ENCODE assay signal across 23 cellular contexts in the genomic region with DNA sequence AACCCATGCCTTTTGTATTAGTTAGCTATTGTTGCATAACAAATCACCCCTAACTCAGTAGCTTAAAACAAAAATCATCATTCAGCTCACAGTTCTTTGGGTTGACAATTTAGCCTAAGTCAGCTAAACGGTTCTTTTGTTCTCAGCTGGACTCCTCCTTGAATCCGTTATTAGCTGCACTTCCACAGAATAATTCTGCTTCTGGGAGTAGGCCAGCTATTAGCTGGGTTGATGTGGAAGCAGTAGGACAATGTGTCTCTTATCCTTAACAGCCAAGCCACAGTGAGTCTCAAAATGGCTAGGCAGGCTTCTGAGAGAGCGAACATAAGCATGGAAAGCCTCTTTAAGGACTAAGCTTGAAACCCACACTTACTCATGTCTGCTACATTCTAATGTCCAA. TPM values are rescaled to one million over a fixed set of nuclear protein-coding genes. Genes with fewer than 3 reads are reported as not detected.
DNase-seq lines count a peak whose midpoint lies in the region; ATAC-seq lines count a peak whose summit lies in the region.
"Had no signal": no experiment of that assay in that cellular context is flagged by ENCODE, and none has a peak within 500 bp of the region (broad histone marks: within the 10 kb centered on the region; RNA-seq: fewer than 3 reads in every experiment).

No MANE protein-coding gene starts in this region.

- no peaks in the 10 kb centered on the region for H3K27me3 Mint-ChIP-seq in T-helper 17 cell
- peaks cover 0 to 3% (median 0%) of the 10 kb centered on the region in 3 donors for H3K27me3 Mint-ChIP-seq in immature natural killer cell (ENCODE audit: low read depth in 3 of 3)
- no peaks in the 10 kb centered on the region for H3K27me3 Mint-ChIP-seq in activated CD4-positive, alpha-beta T cell treated with anti-CD3 and anti-CD28 coated beads, Interleukin-2, amount 10 ng/mL, durations not matched to agents 7 days and 5 days
- H3K27me3 Mint-ChIP-seq: CD4-positive, CD25-positive, alpha-beta regulatory T cell had no signal

- H3K9me3 Mint-ChIP-seq in immature natural killer cell: peaks cover 4 to 33% (median 12%) of the 10 kb centered on the region in 6 donors
- H3K9me3 Mint-ChIP-seq in activated CD4-positive, alpha-beta T cell treated with anti-CD3 and anti-CD28 coated beads, Interleukin-2, amount 10 ng/mL, durations not matched to agents 7 days and 5 days: no peaks in the 10 kb centered on the region

- CTCF ChIA-PET in activated CD4-positive, alpha-beta T cell treated with anti-CD3 and anti-CD28 coated beads, Interleukin-2, amount 10 ng/mL, durations not matched to agents 7 days and 5 days (lab: Charles Lee): no interaction called here

- no peaks in the 10 kb centered on the region for H3K27me3 ChIP-seq in neuron (ENCODE audit: insufficient read depth, low read length)
- H3K27me3 ChIP-seq: BE2C had no signal

- H3K36me3 ChIP-seq in neuron (ENCODE audit: insufficient read depth, low read length): no peaks in the 10 kb centered on the region
- H3K36me3 ChIP-seq: BE2C had no signal

- no peak overlapping the region for H3K4me3 Mint-ChIP-seq in T-helper 17 cell
- no peak overlapping the region for H3K4me3 Mint-ChIP-seq in immature natural killer cell
- no peak overlapping the region for H3K4me3 Mint-ChIP-seq in activated CD4-positive, alpha-beta T cell treated with anti-CD3 and anti-CD28 coated beads, Interleukin-2, amount 10 ng/mL, durations not matched to agents 7 days and 5 days
- H3K4me3 Mint-ChIP-seq: CD4-positive, CD25-positive, alpha-beta regulatory T cell had no signal

- H3K4me3 ChIP-seq in neuron (ENCODE audit: low read length): no peak overlapping the region
- H3K4me3 ChIP-seq: GM23248, PC-9 had no signal

- no peaks in the 10 kb centered on the region for H3K36me3 Mint-ChIP-seq in T-helper 17 cell (ENCODE audit: low read depth)
- H3K36me3 Mint-ChIP-seq in immature natural killer cell: no peaks in the 10 kb centered on the region
- H3K36me3 Mint-ChIP-seq in activated CD4-positive, alpha-beta T cell treated with anti-CD3 and anti-CD28 coated beads, Interleukin-2, amount 10 ng/mL, durations not matched to agents 7 days and 5 days (ENCODE audit: low read depth): no peaks in the 10 kb centered on the region
- H3K36me3 Mint-ChIP-seq: CD4-positive, CD25-positive, alpha-beta regulatory T cell had no signal

- peak overlapping the region; percentile 14 for H2AFZ ChIP-seq in neuron (ENCODE audit: low read depth, low read length)
- H2AFZ ChIP-seq: GM23248, PC-9 had no signal

- no peak for ATAC-seq in T-helper 17 cell
- ATAC-seq: SK-N-SH treated with all-trans-retinoic acid at 6 μM for 48 hours had no signal

- no peaks in the 10 kb centered on the region for H3K4me1 Mint-ChIP-seq in T-helper 17 cell
- H3K4me1 Mint-ChIP-seq in immature natural killer cell: no peaks in the 10 kb centered on the region
- H3K4me1 Mint-ChIP-seq in activated CD4-positive, alpha-beta T cell treated with anti-CD3 and anti-CD28 coated beads, Interleukin-2, amount 10 ng/mL, durations not matched to agents 7 days and 5 days: no peaks in the 10 kb centered on the region
- H3K4me1 Mint-ChIP-seq: CD4-positive, CD25-positive, alpha-beta regulatory T cell had no signal

- POLR2A ChIA-PET in activated CD4-positive, alpha-beta T cell treated with anti-CD3 and anti-CD28 coated beads, Interleukin-2, amount 10 ng/mL, durations not matched to agents 7 days and 5 days (lab: Charles Lee): no interaction called here

- DNase-seq in NCI-H82 (lab: John Stamatoyannopoulos, UW) (peak; percentile 19), NCI-H82 treated with DMSO at 0.1 percent for 48 hours (lab: John Stamatoyannopoulos, UW; ENCODE audit: unreplicated experiment) (no peak), globus pallidus (ENCODE audit: low spot score) (peak; percentile 88), superior temporal gyrus (ENCODE audit: extremely low spot score) (peak; percentile 87), T-helper 17 cell (no peak), immature natural killer cell (no peak)
- no peak for DNase-seq in activated CD4-positive, alpha-beta T cell treated with anti-CD3 and anti-CD28 coated beads, Interleukin-2, amount 10 ng/mL, durations not matched to agents 7 days and 5 days
- DNase-seq: BE2C; CD4-positive, CD25-positive, alpha-beta regulatory T cell; COR-L47; GM23248; HCEC 1CT; MM.1S; NCI-H1092; NCI-H146; NCI-H2029 treated with DMSO at 0.1 percent for 48 hours; NCI-H2171 treated with DMSO at 0.1 percent for 48 hours; NCI-H774; PC-9; SIG-M5 had no signal

- peaks cover 16% of the 10 kb centered on the region for H3K4me1 ChIP-seq in neuron (ENCODE audit: insufficient read depth, low read length)
- H3K4me1 ChIP-seq: BE2C had no signal

- H3K27ac Mint-ChIP-seq in T-helper 17 cell: no peak overlapping the region
- H3K27ac Mint-ChIP-seq in immature natural killer cell: no peak overlapping the region
- H3K27ac Mint-ChIP-seq in activated CD4-positive, alpha-beta T cell treated with anti-CD3 and anti-CD28 coated beads, Interleukin-2, amount 10 ng/mL, durations not matched to agents 7 days and 5 days: no peak overlapping the region
- H3K27ac Mint-ChIP-seq: CD4-positive, CD25-positive, alpha-beta regulatory T cell had no signal

- H3K9me3 ChIP-seq in neuron (ENCODE audit: low read length): no peaks in the 10 kb centered on the region
- no peaks in the 10 kb centered on the region for H3K9me3 ChIP-seq in T-helper 17 cell (ENCODE audit: control insufficient read depth, low read length, poor library complexity, severe bottlenecking)
- H3K9me3 ChIP-seq: BE2C had no signal

RNA-seq across cellular contexts. Expression of gene ARPP21, which starts 42.7 kb away (rescaled TPM):
- total RNA-seq in T-helper 17 cell: not detected
- polyA plus RNA-seq in immature natural killer cell: not detected
- total RNA-seq in activated CD4-positive, alpha-beta T cell treated with anti-CD3 and anti-CD28 coated beads, Interleukin-2, amount 10 ng/mL, durations not matched to agents 7 days and 5 days: not detected
- total RNA-seq: CD4-positive, CD25-positive, alpha-beta regulatory T cell; GM23248; NCI-H460; PC-9 had no signal
- polyA plus RNA-seq: CD4-positive, CD25-positive, alpha-beta regulatory T cell; GM23248 had no signal

Comparison
In these comparisons a context has a peak if more than half of its experiments do, and no peak if none do; other contexts are left out.
1. DNase-seq: peak in NCI-H82 (single experiment), globus pallidus (single experiment) and superior temporal gyrus (single experiment); none in NCI-H82 treated with DMSO at 0.1 percent for 48 hours (single experiment), T-helper 17 cell (0 of 3), immature natural killer cell (0 of 3) and activated CD4-positive, alpha-beta T cell treated with anti-CD3 and anti-CD28 coated beads, Interleukin-2, amount 10 ng/mL, durations not matched to agents 7 days and 5 days (single experiment).